In genomic region chr12:49962861-49963765, GRCh38 we compare ENCODE assay signal across 10 cellular contexts. TPM values are rescaled to one million over a fixed set of nuclear protein-coding genes. Genes with fewer than 3 reads are reported as not detected.
DNase-seq lines count a peak whose midpoint lies in the region; ATAC-seq, FAIRE-seq and TF ChIP-seq lines count a peak whose summit lies in the region.
"Had no signal": no experiment of that assay in that cellular context is flagged by ENCODE, and none has a peak within 500 bp of the region (broad histone marks: within the 10 kb centered on the region; RNA-seq: fewer than 3 reads in every experiment).

No MANE protein-coding gene starts in this region.

- H3K36me3 Mint-ChIP-seq in CD8-positive, alpha-beta T cell, result no peaks in the 10 kb centered on the region

- POLR2A ChIA-PET in CD8-positive, alpha-beta T cell (lab: Charles Lee), result interaction anchor here (0.6 kb wide), 1 partner anchor 163 kb away, joined by 3 read pairs; no protein-coding TSS in a partner anchor

- TF ChIP-seq POLR2A in upper lobe of left lung (IDR thresholded peaks at IDR 0.05), result no peak

- no peak overlapping the region for H3K9ac ChIP-seq in adipocyte (ENCODE audit: low read length)
- no peak overlapping the region for H3K9ac ChIP-seq in kidney (ENCODE audit: low read length in 2 of 2)

- FAIRE-seq in kidney (lab: Jason Lieb, UNC), result no peak

- H3K27me3 Mint-ChIP-seq in CD8-positive, alpha-beta T cell (ENCODE audit: low read depth), result peaks cover 63% of the 10 kb centered on the region

- H3K9me3 Mint-ChIP-seq in CD8-positive, alpha-beta T cell, result no peaks in the 10 kb centered on the region
- H3K9me3 Mint-ChIP-seq: activated T-cell treated with anti-CD3 and anti-CD28 coated beads, Interleukin-2, amount 50 U/mL, for 4 hours had no signal

- CTCF ChIA-PET in CD8-positive, alpha-beta T cell (lab: Charles Lee), result interaction anchor here (0.6 to 2.2 kb wide), 5 partner anchors 10 to 844 kb away, joined by 3 to 7 read pairs (median 3); partner anchors contain the start of gene AQP6

- no peak overlapping the region for H3K4me3 Mint-ChIP-seq in CD8-positive, alpha-beta T cell
- H3K4me3 Mint-ChIP-seq: activated T-cell treated with anti-CD3 and anti-CD28 coated beads, Interleukin-2, amount 50 U/mL, for 4 hours had no signal

- H3K4me1 Mint-ChIP-seq in CD8-positive, alpha-beta T cell (ENCODE audit: low read depth), result peaks cover 14% of the 10 kb centered on the region

- H3K27ac ChIP-seq in kidney (ENCODE audit: low read depth in 2 of 2, low read length in 2 of 2) (no peak overlapping the region), upper lobe of left lung (peak overlapping the region in 3 of 4 donors; percentile 27 to 52 (median 36))
- no peak overlapping the region for H3K27ac ChIP-seq in CD8-positive, alpha-beta T cell (ENCODE audit: low read depth, low read length)
- H3K27ac ChIP-seq: Peyer's patch had no signal

- H3K27ac Mint-ChIP-seq in CD8-positive, alpha-beta T cell, result no peak overlapping the region

- 62 to 72% methylated on average over 16 to 21 of the region's 21 CpGs for WGBS in upper lobe of left lung, 2 donors

- H3K27me3 ChIP-seq in adipocyte (replicated peaks; ENCODE audit: control insufficient read depth, insufficient read depth, low read length) (peaks cover 45% of the 10 kb centered on the region), upper lobe of left lung (peaks cover 0 to 22% (median 6%) of the 10 kb centered on the region in 4 donors)
- peaks cover 4% of the 10 kb centered on the region for H3K27me3 ChIP-seq in CD8-positive, alpha-beta T cell (ENCODE audit: insufficient read depth, low read length)

- intact Hi-C loops in kidney (cut with DNase I), result no loop called here
- intact Hi-C loops in CD8-positive, alpha-beta T cell (cut with DNase I, micrococcal nuclease), result no loop called here

- H3K4me3 ChIP-seq in adipocyte (ENCODE audit: low read length) (no peak overlapping the region), kidney (ENCODE audit: low read length in 2 of 2) (no peak overlapping the region), upper lobe of left lung (no peak overlapping the region)
- no peak overlapping the region for H3K4me3 ChIP-seq in CD8-positive, alpha-beta T cell (ENCODE audit: low read depth, low read length)
- H3K4me3 ChIP-seq: Peyer's patch had no signal

- TF ChIP-seq CTCF in kidney (IDR thresholded peaks at IDR 0.05; ENCODE audit: borderline replicate concordance, extremely low read depth, insufficient read depth), result no peak
- no peak for TF ChIP-seq CTCF in upper lobe of left lung (IDR thresholded peaks at IDR 0.05)
- no peak for TF ChIP-seq CTCF in CD8-positive, alpha-beta T cell (IDR thresholded peaks at IDR 0.05)

- ATAC-seq in upper lobe of left lung (ENCODE audit: low FRiP score in 2 of 2) (peak in 1 of 2 donors; percentile 47), GM21423 (IDR thresholded peaks at IDR 0.05; ENCODE audit: unreplicated experiment) (no peak)
- ATAC-seq in CD8-positive, alpha-beta T cell, result no peak
- ATAC-seq: activated T-cell treated with anti-CD3 and anti-CD28 coated beads, Interleukin-2, amount 50 U/mL, for 4 hours had no signal

- H3K36me3 ChIP-seq in adipocyte (ENCODE audit: control insufficient read depth, insufficient read depth, low read length, severe bottlenecking) (no peaks in the 10 kb centered on the region), kidney (ENCODE audit: control insufficient read depth in 1 of 2, insufficient read depth in 2 of 2, low read length in 2 of 2) (no peaks in the 10 kb centered on the region), upper lobe of left lung (no peaks in the 10 kb centered on the region)
- no peaks in the 10 kb centered on the region for H3K36me3 ChIP-seq in CD8-positive, alpha-beta T cell (ENCODE audit: insufficient read depth, low read length)
- H3K36me3 ChIP-seq: Peyer's patch had no signal

- no peaks in the 10 kb centered on the region for H3K9me3 ChIP-seq in adipocyte (ENCODE audit: control insufficient read depth, low read length)
- H3K9me3 ChIP-seq in kidney (ENCODE audit: control insufficient read depth in 1 of 2, low read length in 2 of 2), result no peaks in the 10 kb centered on the region
- H3K9me3 ChIP-seq in upper lobe of left lung, result no peaks in the 10 kb centered on the region
- H3K9me3 ChIP-seq in CD8-positive, alpha-beta T cell (ENCODE audit: low read length), result no peaks in the 10 kb centered on the region
- H3K9me3 ChIP-seq: Peyer's patch had no signal

- peak in 2 of 3 experiments; percentile 33 to 45 for DNase-seq in NCI-H1417 (lab: John Stamatoyannopoulos, UW)
- DNase-seq in NCI-H1417 treated with DMSO at 0.1 percent for 48 hours (lab: John Stamatoyannopoulos, UW), result no peak
- peak; percentile 58 for DNase-seq in adipocyte (ENCODE audit: low read depth)
- peak; percentile 93 for DNase-seq in kidney
- DNase-seq in upper lobe of left lung, result peak; percentile 86 to 91
- no peak for DNase-seq in CD8-positive, alpha-beta T cell
- no peak for DNase-seq in germinal center (ENCODE audit: low spot score)
- DNase-seq: activated T-cell treated with anti-CD3 and anti-CD28 coated beads, Interleukin-2, amount 50 U/mL, for 4 hours had no signal

- peaks cover 4% of the 10 kb centered on the region for H3K4me1 ChIP-seq in adipocyte (ENCODE audit: control insufficient read depth, insufficient read depth, low read length)
- H3K4me1 ChIP-seq in kidney (ENCODE audit: control insufficient read depth in 1 of 2, insufficient read depth in 1 of 2, low read depth in 1 of 2, low read length in 2 of 2), result peaks cover 12% of the 10 kb centered on the region in 2 donors
- peaks cover 28 to 64% (median 53%) of the 10 kb centered on the region in 4 donors for H3K4me1 ChIP-seq in upper lobe of left lung
- H3K4me1 ChIP-seq in CD8-positive, alpha-beta T cell (ENCODE audit: insufficient read depth, low read length), result peaks cover 9% of the 10 kb centered on the region

- no peak for TF ChIP-seq EP300 in upper lobe of left lung (IDR thresholded peaks at IDR 0.05)

RNA-seq across cellular contexts. Expression of gene AQP5, which starts 1.4 kb away (rescaled TPM):
- total RNA-seq in kidney (0.91 TPM), upper lobe of left lung (10 to 100 TPM in 5 of 6 donors, 1 to 10 TPM in 1; 7.3 to 36.6 (median 18.1) TPM)
- polyA plus RNA-seq in kidney (ENCODE audit: insufficient read depth, low read depth, low replicate concordance), result 0.99 TPM
- total RNA-seq in CD8-positive, alpha-beta T cell, result not detected
- total RNA-seq: activated T-cell treated with anti-CD3 and anti-CD28 coated beads, Interleukin-2, amount 50 U/mL, for 4 hours; Peyer's patch had no signal

RNA-seq across cellular contexts. Expression of gene AQP6, which starts 9.6 kb away (rescaled TPM):
- total RNA-seq in kidney (12.0 TPM), upper lobe of left lung (under 1 TPM in 4 of 6 donors, not detected in 2; 0.06 to 0.39 (median 0.24) TPM)
- polyA plus RNA-seq in kidney (ENCODE audit: insufficient read depth, low read depth, low replicate concordance), result 74.1 TPM
- not detected for total RNA-seq in CD8-positive, alpha-beta T cell
- total RNA-seq: activated T-cell treated with anti-CD3 and anti-CD28 coated beads, Interleukin-2, amount 50 U/mL, for 4 hours; Peyer's patch had no signal

RNA-seq across cellular contexts. Expression of gene AQP2, which starts 12.6 kb away (rescaled TPM):
- total RNA-seq in kidney (122 TPM), upper lobe of left lung (under 1 TPM in 1 of 6 donors, not detected in 5; 0.15 TPM)
- 666 TPM for polyA plus RNA-seq in kidney (ENCODE audit: insufficient read depth, low read depth, low replicate concordance)
- not detected for total RNA-seq in CD8-positive, alpha-beta T cell
- total RNA-seq: activated T-cell treated with anti-CD3 and anti-CD28 coated beads, Interleukin-2, amount 50 U/mL, for 4 hours; Peyer's patch had no signal

RNA-seq across cellular contexts. Expression of gene FAIM2, which starts 59.4 kb away (rescaled TPM):
- total RNA-seq in kidney (5.5 TPM), upper lobe of left lung (1 to 10 TPM in 1 of 6 donors, under 1 TPM in 3, not detected in 2; 0.30 to 2.0 (median 0.64) TPM)
- polyA plus RNA-seq in kidney (ENCODE audit: insufficient read depth, low read depth, low replicate concordance), result 1.3 TPM
- total RNA-seq in CD8-positive, alpha-beta T cell, result not detected

Comparison
In these comparisons a context has a peak if more than half of its experiments do, and no peak if none do; other contexts are left out.
1. DNase-seq: peak in NCI-H1417 (2 of 3), adipocyte (single experiment), kidney (single experiment) and upper lobe of left lung (2 of 2); none in NCI-H1417 treated with DMSO at 0.1 percent for 48 hours (single experiment), CD8-positive, alpha-beta T cell (0 of 7) and germinal center (single experiment).
2. H3K27ac ChIP-seq: peak in upper lobe of left lung (3 of 4); none in kidney (0 of 2) and CD8-positive, alpha-beta T cell (single experiment).
3. RNA of gene AQP2, which starts 12.6 kb away (total RNA-seq): 122 TPM in kidney (single experiment); 0.15 TPM in upper lobe of left lung and not detected in CD8-positive, alpha-beta T cell; every median in the first group is over 100 times any median in the second.